Comparison of ENCODE assay signal across 8 cellular contexts in genomic region chr1:228500901-228501871, GRCh38. TPM values are rescaled to one million over a fixed set of nuclear protein-coding genes. Genes with fewer than 3 reads are reported as not detected.
DNase-seq lines count a peak whose midpoint lies in the region; ATAC-seq, FAIRE-seq and TF ChIP-seq lines count a peak whose summit lies in the region.

No MANE protein-coding gene starts in this region.

- H3K27me3 Mint-ChIP-seq in activated naive CD8-positive, alpha-beta T cell treated with anti-CD3 and anti-CD28 coated beads for 36 hours, result no peaks in the 10 kb centered on the region

- 28 to 29% methylated on average over 23 of the region's 23 CpGs for WGBS in heart right ventricle, 2 donors

- peak; percentile 95 for ATAC-seq in HG02763 (IDR thresholded peaks at IDR 0.05; ENCODE audit: unreplicated experiment)
- ATAC-seq in heart right ventricle, result peak; percentile 81 to 96 (median 92)

- H3K4me1 Mint-ChIP-seq in activated naive CD8-positive, alpha-beta T cell treated with anti-CD3 and anti-CD28 coated beads for 36 hours, result peaks cover 25% of the 10 kb centered on the region

- TF ChIP-seq CTCF in SU-DHL-6 (IDR thresholded peaks at IDR 0.05; ENCODE audit: insufficient read depth, low read length, poor library complexity, severe bottlenecking), result peak; percentile 76
- peak; percentile 85 to 97 (median 91) for TF ChIP-seq CTCF in heart right ventricle (IDR thresholded peaks at IDR 0.05)

- peak; percentile 87 for FAIRE-seq in GM12892 (lab: Jason Lieb, UNC)

- intact Hi-C loops in heart right ventricle (cut with DNase I), result no loop called here

- peak overlapping the region; percentile 18 for H3K4me2 ChIP-seq in SU-DHL-6 (ENCODE audit: low read depth, low read length, poor library complexity, severe bottlenecking)

- H3F3A ChIP-seq in SU-DHL-6 (ENCODE audit: insufficient read depth), result 0 out of 2 replicates have a peak, but pooled peaks cover 3% of the 10 kb centered on the region

- no peaks in the 10 kb centered on the region for H3K9me3 ChIP-seq in SU-DHL-6 (ENCODE audit: insufficient read depth, low read length)
- no peaks in the 10 kb centered on the region for H3K9me3 ChIP-seq in heart right ventricle

- H2AFZ ChIP-seq in SU-DHL-6 (ENCODE audit: low read depth, low read length, severe bottlenecking), result no peak overlapping the region

- H3K4me3 ChIP-seq in SU-DHL-6 (ENCODE audit: insufficient read depth, low read length, poor library complexity, severe bottlenecking) (no peak overlapping the region), heart right ventricle (peak overlapping the region in 6 of 10 donors; percentile 10 to 29 (median 17))

- no peaks in the 10 kb centered on the region for H4K20me1 ChIP-seq in SU-DHL-6 (ENCODE audit: low read depth, low read length)

- no peak overlapping the region for H3K9ac ChIP-seq in SU-DHL-6 (ENCODE audit: low read length)

- no peaks in the 10 kb centered on the region for H3K27me3 ChIP-seq in SU-DHL-6 (ENCODE audit: low read length)
- peaks cover 0 to 13% (median 0%) of the 10 kb centered on the region in 7 donors for H3K27me3 ChIP-seq in heart right ventricle

- DNase-seq in GM12892 (ENCODE audit: insufficient read length) (peak; percentile 66), NCI-H1105 (lab: John Stamatoyannopoulos, UW) (peak; percentile 49), heart right ventricle (peak; percentile 75 to 78), renal cortical epithelial cell (ENCODE audit: low read depth) (peak; percentile 65), cortex of kidney (lab: John Stamatoyannopoulos, UW) (no peak)
- peak; percentile 87 for DNase-seq in activated naive CD8-positive, alpha-beta T cell treated with anti-CD3 and anti-CD28 coated beads for 36 hours

- peaks cover 4% of the 10 kb centered on the region for H3K36me3 Mint-ChIP-seq in activated naive CD8-positive, alpha-beta T cell treated with anti-CD3 and anti-CD28 coated beads for 36 hours

- peak overlapping the region; percentile 73 for H3K27ac Mint-ChIP-seq in activated naive CD8-positive, alpha-beta T cell treated with anti-CD3 and anti-CD28 coated beads for 36 hours

- H3K36me3 ChIP-seq in SU-DHL-6 (ENCODE audit: low read length) (no peaks in the 10 kb centered on the region), heart right ventricle (peaks cover 0 to 19% (median 0%) of the 10 kb centered on the region in 9 donors)

- peak overlapping the region; percentile 68 for H3K4me3 Mint-ChIP-seq in activated naive CD8-positive, alpha-beta T cell treated with anti-CD3 and anti-CD28 coated beads for 36 hours

- TF ChIP-seq POLR2A in GM12892 (IDR thresholded peaks at IDR 0.05; ENCODE audit: low read depth, low read length), result no peak

- no peaks in the 10 kb centered on the region for H3K9me3 Mint-ChIP-seq in activated naive CD8-positive, alpha-beta T cell treated with anti-CD3 and anti-CD28 coated beads for 36 hours

- H3K79me2 ChIP-seq in SU-DHL-6 (ENCODE audit: insufficient read depth, low read length), result no peaks in the 10 kb centered on the region

- H3K27ac ChIP-seq in SU-DHL-6 (ENCODE audit: low read depth, low read length) (no peak overlapping the region), heart right ventricle (no peak overlapping the region)

- no peaks in the 10 kb centered on the region for H3K9me2 ChIP-seq in SU-DHL-6 (replicated peaks; ENCODE audit: insufficient read depth, low read length)

- peaks cover 0 to 20% (median 8%) of the 10 kb centered on the region in 9 donors for H3K4me1 ChIP-seq in heart right ventricle

RNA-seq across cellular contexts. Expression of gene RNF187, which starts 14.0 kb away (rescaled TPM):
- polyA plus RNA-seq in GM12892 (2012; ENCODE audit: missing spikeins), result 40.6 TPM
- total RNA-seq in activated naive CD8-positive, alpha-beta T cell treated with anti-CD3 and anti-CD28 coated beads for 36 hours, result 100 to 1,000 TPM; 119 to 125 TPM
- total RNA-seq in heart right ventricle (10 to 100 TPM; 79.1 to 99.7 (median 89.9) TPM), renal cortical epithelial cell (47.6 and 137 TPM in 2 replicates)
- polyA plus RNA-seq in heart right ventricle, result 10 to 100 TPM; 18.9 to 37.2 TPM
